In the genomic region with DNA sequence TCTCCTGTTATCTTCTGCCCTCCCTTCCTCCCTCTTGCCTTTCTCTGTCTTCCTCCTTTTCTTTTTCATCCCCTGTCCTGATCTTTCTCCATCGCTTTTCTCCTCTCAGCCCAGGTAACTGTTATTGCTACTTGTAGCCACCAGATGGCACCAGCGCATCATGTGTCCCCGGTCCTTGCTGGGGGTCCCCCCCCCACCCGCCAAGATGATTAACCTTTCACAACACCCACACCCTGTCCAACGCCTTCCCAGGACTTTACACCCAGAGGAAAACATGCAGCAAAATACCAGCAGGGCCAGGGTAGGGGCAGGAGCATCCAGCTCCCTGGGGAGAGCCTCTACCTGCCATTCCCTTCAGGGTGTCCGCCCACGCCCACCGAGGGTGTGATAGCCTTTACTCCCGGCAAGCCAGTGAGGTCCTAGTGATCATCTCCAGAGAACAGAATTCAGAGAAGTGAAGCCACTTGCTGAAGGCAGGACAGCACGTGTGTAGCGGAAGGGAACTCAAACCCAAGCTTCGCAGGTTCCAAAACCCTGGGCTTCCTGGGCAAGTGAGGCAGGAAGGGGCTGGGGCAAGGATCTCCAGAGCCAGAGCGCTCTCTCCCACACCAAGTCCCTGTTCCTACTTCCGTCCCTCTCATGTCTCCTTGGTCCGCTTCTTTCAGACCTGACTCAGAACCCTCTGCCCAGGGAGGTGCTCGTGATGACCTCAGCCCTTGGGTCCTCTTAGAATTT, we compare ENCODE assay signal across 8 cellular contexts. TPM values are rescaled to one million over a fixed set of nuclear protein-coding genes. Genes with fewer than 3 reads are reported as not detected.
DNase-seq lines count a peak whose midpoint lies in the region; ATAC-seq and TF ChIP-seq lines count a peak whose summit lies in the region.

No MANE protein-coding gene starts in this region.

- peak; percentile 89 for TF ChIP-seq CTCF in BE2C (IDR thresholded peaks at IDR 0.05; ENCODE audit: low read depth, low read length)
- TF ChIP-seq CTCF in foreskin keratinocyte (conservative IDR thresholded peaks at IDR 0.05) = peak; percentile 95
- peak; percentile 82 to 90 (median 88) for TF ChIP-seq CTCF in prostate gland (IDR thresholded peaks at IDR 0.05)

- no peak for TF ChIP-seq POLR2A in prostate gland (IDR thresholded peaks at IDR 0.05)

- H3K27me3 ChIP-seq in BE2C (no peaks in the 10 kb centered on the region), foreskin keratinocyte (peaks cover 29% of the 10 kb centered on the region), prostate gland (replicated peaks; ENCODE audit: insufficient read depth) (no peaks in the 10 kb centered on the region)

- DNase-seq in BE2C (peak; percentile 45), H4 (ENCODE audit: low spot score) (peak; percentile 53), OCI-M1 (lab: John Stamatoyannopoulos, UW) (peak; percentile 64), foreskin keratinocyte (no peak), prostate gland (ENCODE audit: low spot score) (peak; percentile 33)
- DNase-seq in activated T-cell treated with anti-CD3 and anti-CD28 coated beads, Interleukin-2, amount 50 U/mL, for 48 hours = peak; percentile 67 to 70

- H3K9me3 ChIP-seq in BE2C (no peaks in the 10 kb centered on the region), prostate gland (no peaks in the 10 kb centered on the region)

- 41% methylated on average over 16 of the region's 16 CpGs for WGBS in prostate gland

- H3K36me3 ChIP-seq in BE2C (no peaks in the 10 kb centered on the region), prostate gland (no peaks in the 10 kb centered on the region)

- intact Hi-C loops in prostate gland (cut with DNase I) = loop anchor here (1.0 kb wide), 1 partner anchor 137 kb away; no protein-coding TSS in a partner anchor

- ATAC-seq in foreskin keratinocyte (no peak), GM21423 (IDR thresholded peaks at IDR 0.05; ENCODE audit: unreplicated experiment) (no peak), HG02571 (IDR thresholded peaks at IDR 0.05; ENCODE audit: unreplicated experiment) (no peak)

- H3K4me1 ChIP-seq in BE2C (no peaks in the 10 kb centered on the region), foreskin keratinocyte (no peaks in the 10 kb centered on the region), prostate gland (replicated peaks) (no peaks in the 10 kb centered on the region)

- H3K27ac ChIP-seq in foreskin keratinocyte (no peak overlapping the region), prostate gland (no peak overlapping the region)

- H3K4me3 ChIP-seq in BE2C (ENCODE audit: low read depth, low read length) (no peak overlapping the region), prostate gland (no peak overlapping the region)

RNA-seq across cellular contexts. Expression of a gene that starts 13.4 kb away (rescaled TPM):
- polyA plus RNA-seq in BE2C (2012; ENCODE audit: insufficient read depth, insufficient read length, low read depth) = not detected
- not detected in 2 replicates for total RNA-seq in H4 (2014; rRNA removed; shearing (Covaris generic))
- not detected in 2 replicates for total RNA-seq in foreskin keratinocyte
- polyA plus RNA-seq in foreskin keratinocyte = not detected in 2 replicates
- not detected for total RNA-seq in prostate gland

Comparison
In these comparisons a context has a peak if more than half of its experiments do, and no peak if none do; other contexts are left out.
1. DNase-seq: peak in BE2C (single experiment), H4 (single experiment), OCI-M1 (single experiment), activated T-cell treated with anti-CD3 and anti-CD28 coated beads, Interleukin-2, amount 50 U/mL, for 48 hours (2 of 2) and prostate gland (single experiment); none in foreskin keratinocyte (0 of 2).
2. Peak in every context shown above with its lines, with median percentiles within 50 percentile points of each other: CTCF ChIP-seq.